Comparison of ENCODE assay signal across 1 cellular context in genomic region chr3:44918581-44918980, GRCh38.
TF ChIP-seq lines count a peak whose summit lies in the region.

No MANE protein-coding gene starts in this region.

TF ChIP-seq in H1, 55 proteins besides CTCF, POLR2A, EP300 and RAD21:
- TF ChIP-seq SIN3A (conservative IDR thresholded peaks at IDR 0.05 in 1 of 2, IDR thresholded peaks at IDR 0.05 in 1 of 2; ENCODE audit: low read depth in 1 of 2, low read length in 2 of 2) = no peak
- TF ChIP-seq POLR2AphosphoS5 (IDR thresholded peaks at IDR 0.05; ENCODE audit: low read depth, low read length) = peak; percentile 48; the same call in 1 of the 2 replicates
